14 cellular contexts compared by ENCODE assay signal in genomic region chr11:129922674-129923073, GRCh38. TPM values are rescaled to one million over a fixed set of nuclear protein-coding genes. Genes with fewer than 3 reads are reported as not detected.
DNase-seq lines count a peak whose midpoint lies in the region; ATAC-seq and TF ChIP-seq lines count a peak whose summit lies in the region.
"Had no signal": no experiment of that assay in that cellular context is flagged by ENCODE, and none has a peak within 500 bp of the region (broad histone marks: within the 10 kb centered on the region; RNA-seq: fewer than 3 reads in every experiment).

No MANE protein-coding gene starts in this region.

- no peak overlapping the region for H3K4me3 ChIP-seq in HCT116 (replicated peaks in 1 of 2; ENCODE audit: low read depth in 1 of 2, low read length in 2 of 2)
- no peak overlapping the region for H3K4me3 ChIP-seq in endodermal cell (ENCODE audit: low read length)
- no peak overlapping the region for H3K4me3 ChIP-seq in SJCRH30
- H3K4me3 ChIP-seq: GM23338 had no signal

- H3K4me3 Mint-ChIP-seq in T-cell (no peak overlapping the region), endodermal cell (no peak overlapping the region), MCF 10A (ENCODE audit: unreplicated experiment) (no peak overlapping the region)
- no peak overlapping the region for H3K4me3 Mint-ChIP-seq in stimulated activated effector memory CD8-positive, alpha-beta T cell treated with anti-CD3 and anti-CD28 coated beads, Interleukin-12 subunit alpha, Interleukin-12 subunit beta, amount 100 ng/mL, for 72 hours
- H3K4me3 Mint-ChIP-seq: GM23338, IgD-negative memory B cell had no signal

- H3K9me3 ChIP-seq in HCT116 (ENCODE audit: control insufficient read depth in 1 of 2, insufficient read depth in 1 of 2, low read depth in 1 of 2, low read length in 2 of 2) (no peaks in the 10 kb centered on the region), endodermal cell (ENCODE audit: control insufficient read depth, low read length) (no peaks in the 10 kb centered on the region), SJCRH30 (replicated peaks) (no peaks in the 10 kb centered on the region)
- H3K9me3 ChIP-seq: BE2C had no signal

- BruUV-seq in HCT116 (replicated peaks; lab: Mats Ljungman, UMichigan) (no TSS peak), MCF 10A (replicated peaks; lab: Mats Ljungman, UMichigan) (no TSS peak)

- no peak overlapping the region for H2AFZ ChIP-seq in HCT116 (ENCODE audit: low read depth, low read length, poor library complexity, severe bottlenecking)
- H2AFZ ChIP-seq: GM23338 had no signal

- H3K9me2 ChIP-seq in HCT116 (ENCODE audit: insufficient read depth), result no peaks in the 10 kb centered on the region

- no peaks in the 10 kb centered on the region for H3K79me2 ChIP-seq in HCT116 (ENCODE audit: insufficient read depth, low read length)

- H3K4me1 Mint-ChIP-seq in T-cell (peaks cover 7 to 11% (median 9%) of the 10 kb centered on the region in 3 donors), endodermal cell (peaks cover 24% of the 10 kb centered on the region), MCF 10A (ENCODE audit: insufficient read depth, unreplicated experiment) (peaks cover 5% of the 10 kb centered on the region)
- H3K4me1 Mint-ChIP-seq in stimulated activated effector memory CD8-positive, alpha-beta T cell treated with anti-CD3 and anti-CD28 coated beads, Interleukin-12 subunit alpha, Interleukin-12 subunit beta, amount 100 ng/mL, for 72 hours, result peaks cover 6% of the 10 kb centered on the region

- ATAC-seq in HCT116 (peak; percentile 68), T-cell (replicated peaks in 1 of 4) (no peak)
- no peak for ATAC-seq in stimulated activated effector memory CD8-positive, alpha-beta T cell treated with anti-CD3 and anti-CD28 coated beads, Interleukin-12 subunit alpha, Interleukin-12 subunit beta, amount 100 ng/mL, for 72 hours

- CTCF ChIA-PET in HCT116 (lab: Charles Lee), result interaction anchor here (0.7 to 8.1 kb wide), 7 partner anchors 9 to 223 kb away, joined by 3 to 98 read pairs (median 4); partner anchors contain the start of gene NFRKB
- CTCF ChIA-PET in T-cell (lab: Charles Lee), result interaction anchor here (0.5 to 7.2 kb wide), 10 partner anchors 7 to 413 kb away, joined by 3 to 118 read pairs (median 6); no protein-coding TSS in a partner anchor
- CTCF ChIA-PET in MCF 10A (lab: Yijun Ruan, JAX), result interaction anchor here (0.5 to 14.8 kb wide), 19 partner anchors 10 to 491 kb away, joined by 3 to 234 read pairs (median 4); no protein-coding TSS in a partner anchor

- POLR2A ChIA-PET in HCT116 (lab: Charles Lee) (interaction anchor here (0.6 kb wide), 1 partner anchor 80 kb away, joined by 4 read pairs; the partner anchor contains the start of gene PRDM10), T-cell (lab: Charles Lee) (interaction anchor here in 1 of 2 donors (0.6 kb wide), 1 partner anchor 210 kb away, joined by 3 read pairs; no protein-coding TSS in a partner anchor), MCF 10A (lab: Yijun Ruan, JAX) (interaction anchor here (0.9 to 2.2 kb wide), 4 partner anchors 10 to 224 kb away, joined by 5 to 14 read pairs (median 6); no protein-coding TSS in a partner anchor)

- H3K27ac Mint-ChIP-seq in T-cell (peak overlapping the region; percentile 54 to 84), endodermal cell (peak overlapping the region; percentile 12), MCF 10A (ENCODE audit: low read depth, unreplicated experiment) (no peak overlapping the region)
- H3K27ac Mint-ChIP-seq in stimulated activated effector memory CD8-positive, alpha-beta T cell treated with anti-CD3 and anti-CD28 coated beads, Interleukin-12 subunit alpha, Interleukin-12 subunit beta, amount 100 ng/mL, for 72 hours, result no peak overlapping the region
- H3K27ac Mint-ChIP-seq: IgD-negative memory B cell had no signal

- no peaks in the 10 kb centered on the region for H3K27me3 ChIP-seq in HCT116 (ENCODE audit: insufficient read depth, low read length)
- H3K27me3 ChIP-seq in endodermal cell (ENCODE audit: control insufficient read depth, insufficient read depth, low read length, poor library complexity, severe bottlenecking), result no peaks in the 10 kb centered on the region
- H3K27me3 ChIP-seq in SJCRH30, result no peaks in the 10 kb centered on the region
- H3K27me3 ChIP-seq: BE2C had no signal

- RAD21 ChIA-PET in HCT116 (lab: Charles Lee; ENCODE audit: low non-redundant PET in 1 of 2, low total read pairs in 2 of 2, uncharacterized antibody in 2 of 2, unreplicated experiment in 2 of 2), result interaction anchor here (0.6 to 1.6 kb wide), 6 partner anchors 12 to 224 kb away, joined by 3 to 10 read pairs (median 4); no protein-coding TSS in a partner anchor

- H3K27me3 Mint-ChIP-seq in T-cell (no peaks in the 10 kb centered on the region), endodermal cell (ENCODE audit: insufficient read depth) (no peaks in the 10 kb centered on the region), MCF 10A (ENCODE audit: insufficient read depth, unreplicated experiment) (no peaks in the 10 kb centered on the region)
- H3K27me3 Mint-ChIP-seq: CD4-positive, CD25-positive, alpha-beta regulatory T cell; IgD-negative memory B cell had no signal

- no peak for TF ChIP-seq POLR2A in HCT116 (IDR thresholded peaks at IDR 0.05; ENCODE audit: borderline replicate concordance, extremely low read depth, insufficient read depth, insufficient read length)

- no peak overlapping the region for H3K4me2 ChIP-seq in HCT116 (ENCODE audit: low read length)
- H3K4me2 ChIP-seq: GM23338 had no signal

- H3K27ac ChIP-seq in HCT116 (ENCODE audit: low read depth, low read length), result no peak overlapping the region
- H3K27ac ChIP-seq in endodermal cell (ENCODE audit: low read depth, low read length), result no peak overlapping the region
- H3K27ac ChIP-seq in SJCRH30, result no peak overlapping the region

- H3K9me3 Mint-ChIP-seq in T-cell, result no peaks in the 10 kb centered on the region
- H3K9me3 Mint-ChIP-seq in endodermal cell, result no peaks in the 10 kb centered on the region
- H3K9me3 Mint-ChIP-seq in stimulated activated effector memory CD8-positive, alpha-beta T cell treated with anti-CD3 and anti-CD28 coated beads, Interleukin-12 subunit alpha, Interleukin-12 subunit beta, amount 100 ng/mL, for 72 hours, result no peaks in the 10 kb centered on the region
- H3K9me3 Mint-ChIP-seq in MCF 10A (ENCODE audit: unreplicated experiment), result no peaks in the 10 kb centered on the region
- H3K9me3 Mint-ChIP-seq: CD4-positive, CD25-positive, alpha-beta regulatory T cell; CD8-positive, alpha-beta memory T cell; GM23338; IgD-negative memory B cell had no signal

- TF ChIP-seq RAD21 in HCT116 (IDR thresholded peaks at IDR 0.05; ENCODE audit: low read depth), result no peak

- H4K20me1 ChIP-seq in HCT116 (ENCODE audit: insufficient read depth), result no peaks in the 10 kb centered on the region

- H3K4me1 ChIP-seq in HCT116 (ENCODE audit: control insufficient read depth in 1 of 2, insufficient read depth in 2 of 2, low read length in 2 of 2), result peaks cover 0 to 5% of the 10 kb centered on the region in 2 experiments; a peak in 1 of 4 replicates
- no peaks in the 10 kb centered on the region for H3K4me1 ChIP-seq in endodermal cell (ENCODE audit: control insufficient read depth, insufficient read depth, low read length)
- H3K4me1 ChIP-seq in SJCRH30, result no peaks in the 10 kb centered on the region

- no peaks in the 10 kb centered on the region for H3K36me3 ChIP-seq in HCT116 (ENCODE audit: control insufficient read depth in 1 of 2, insufficient read depth in 2 of 2, low read length in 2 of 2)
- peaks cover 18% of the 10 kb centered on the region for H3K36me3 ChIP-seq in endodermal cell (ENCODE audit: control insufficient read depth, insufficient read depth, low read length)
- H3K36me3 ChIP-seq in SJCRH30, result no peaks in the 10 kb centered on the region

- peak; percentile 7 for DNase-seq in ELR (ENCODE audit: low read depth)
- DNase-seq in HCT116 (ENCODE audit: low read depth, low spot score), result no peak
- DNase-seq in T-cell, result no peak
- DNase-seq in endodermal cell, result no peak
- DNase-seq in islet precursor cell, result no peak
- no peak for DNase-seq in SJCRH30
- no peak for DNase-seq in stimulated activated effector memory CD8-positive, alpha-beta T cell treated with anti-CD3 and anti-CD28 coated beads, Interleukin-12 subunit alpha, Interleukin-12 subunit beta, amount 100 ng/mL, for 72 hours (ENCODE audit: low spot score in 2 of 2)
- DNase-seq in MCF 10A (ENCODE audit: unreplicated experiment), result no peak
- DNase-seq: DMS 273 treated with DMSO at 0.1 percent for 48 hours had no signal

- H3K36me3 Mint-ChIP-seq in T-cell, result peaks cover 21% of the 10 kb centered on the region
- peaks cover 25% of the 10 kb centered on the region for H3K36me3 Mint-ChIP-seq in endodermal cell (ENCODE audit: low read depth)
- peaks cover 33% of the 10 kb centered on the region for H3K36me3 Mint-ChIP-seq in stimulated activated effector memory CD8-positive, alpha-beta T cell treated with anti-CD3 and anti-CD28 coated beads, Interleukin-12 subunit alpha, Interleukin-12 subunit beta, amount 100 ng/mL, for 72 hours
- peaks cover 44% of the 10 kb centered on the region for H3K36me3 Mint-ChIP-seq in MCF 10A (ENCODE audit: insufficient read depth, unreplicated experiment)

- TF ChIP-seq CTCF in HCT116 (IDR thresholded peaks at IDR 0.05 in 2 of 3, conservative IDR thresholded peaks at IDR 0.05 in 1 of 3; ENCODE audit: borderline replicate concordance in 1 of 3, insufficient read depth in 1 of 3, low read depth in 2 of 3, low read length in 2 of 3) (peak in 1 of 3 experiments; percentile 15; a peak in 1 of 6 replicates), endodermal cell (conservative IDR thresholded peaks at IDR 0.05) (no peak), MCF 10A (IDR thresholded peaks at IDR 0.05; ENCODE audit: unreplicated experiment) (no peak)

- H3K9ac ChIP-seq in HCT116 (ENCODE audit: low read length), result no peak overlapping the region
- no peak overlapping the region for H3K9ac ChIP-seq in endodermal cell (ENCODE audit: extremely low read depth, low read length, poor library complexity, severe bottlenecking)

- 93 to 100% methylated on average over 3 to 5 of the region's 5 CpGs for WGBS in endodermal cell (ENCODE audit: insufficient coverage in 1 of 2, insufficient read length in 1 of 2), 2 experiments

- intact Hi-C loops in HCT116 (cut with micrococcal nuclease) (loop anchor here (1.0 kb wide), 4 partner anchors 137 to 291 kb away; no protein-coding TSS in a partner anchor), MCF 10A (cut with micrococcal nuclease) (loop anchor here (1.0 to 10.0 kb wide), 6 partner anchors 80 to 512 kb away; partner anchors contain the start of genes APLP2 and PRDM10)

TF ChIP-seq in HCT116, 20 proteins besides CTCF, POLR2A, EP300 and RAD21:
- no peak for TF ChIP-seq TCF7L2 (IDR thresholded peaks at IDR 0.05; ENCODE audit: borderline replicate concordance, extremely low read depth, insufficient read depth, insufficient read length)
TF ChIP-seq in HCT116: peak in this region for 0.

RNA-seq across cellular contexts. Expression of gene NFRKB, which starts 27.3 kb away (rescaled TPM):
- total RNA-seq in HCT116 (2021; ENCODE audit: unreplicated experiment) (27.4 TPM), T-cell (10 to 100 TPM; 49.7 to 83.9 (median 65.9) TPM), endodermal cell (10 to 100 TPM; 46.1 to 46.5 TPM), MCF 10A (2022) (34.0 and 37.4 TPM in 2 replicates)
- polyA plus RNA-seq in HCT116 (2012), result 16.6 and 16.7 TPM in 2 replicates
- 38.8 TPM for polyA plus RNA-seq in endodermal cell (2013, experiment 1 of 2)
- polyA plus RNA-seq in endodermal cell (2013, experiment 2 of 2), result 35.3 TPM
- total RNA-seq in SJCRH30 (2014; rRNA removed; shearing (Covaris generic)), result 20.4 and 23.4 TPM in 2 replicates

Comparison
In these comparisons a context has a peak if more than half of its experiments do, and no peak if none do; other contexts are left out.
1. H3K27ac Mint-ChIP-seq: peak in T-cell (2 of 2) and endodermal cell (single experiment); none in stimulated activated effector memory CD8-positive, alpha-beta T cell treated with anti-CD3 and anti-CD28 coated beads, Interleukin-12 subunit alpha, Interleukin-12 subunit beta, amount 100 ng/mL, for 72 hours (single experiment) and MCF 10A (single experiment).